Comparison of ENCODE assay signal across 19 cellular contexts in genomic region chr13:78401833-78402232, GRCh38.
"Had no signal": no experiment of that assay in that cellular context is flagged by ENCODE, and none has a peak within 500 bp of the region (broad histone marks: within the 10 kb centered on the region; RNA-seq: fewer than 3 reads in every experiment).

No MANE protein-coding gene starts in this region.

- DNase-seq: activated CD4-positive, alpha-beta T cell treated with anti-CD3 and anti-CD28 coated beads, Interleukin-2, amount 10 ng/mL, durations not matched to agents 7 days and 5 days; activated CD8-positive, alpha-beta memory T cell treated with anti-CD3 and anti-CD28 coated beads, Interleukin-2, amount 10 ng/mL, durations not matched to agents 7 days and 5 days; activated CD8-positive, alpha-beta T cell treated with anti-CD3 and anti-CD28 coated beads for 36 hours; activated gamma-delta T cell treated with Interleukin-2 at 50 U/mL for 16 hours; activated T-cell treated with anti-CD3 and anti-CD28 coated beads for 4 hours; central memory CD4-positive, alpha-beta T cell; dermis blood vessel endothelial cell; effector CD8-positive, alpha-beta T cell; erythroblast; foreskin fibroblast; kidney; left ventricle myocardium inferior; natural killer cell; spleen; stimulated activated CD4-positive, alpha-beta T cell treated with anti-CD3 and anti-CD28 coated beads, Interleukin-4, amount 100 ng/mL, for 1 hour; stimulated activated naive CD4-positive, alpha-beta T cell treated with Interleukin-2 at 50 U/mL for 16 hours had no signal

- ATAC-seq: activated CD4-positive, CD25-positive, alpha-beta regulatory T cell treated with anti-CD3 and anti-CD28 coated beads, Interleukin-2, amount 50 U/mL, for 24 hours; activated CD8-positive, alpha-beta memory T cell treated with anti-CD3 and anti-CD28 coated beads, Interleukin-2, amount 10 ng/mL, durations not matched to agents 7 days and 5 days; activated CD8-positive, alpha-beta T cell treated with anti-CD3 and anti-CD28 coated beads for 36 hours; natural killer cell had no signal

- H3K27me3 ChIP-seq: spleen, vagina had no signal

- H3K4me1 ChIP-seq: left ventricle myocardium inferior, spleen, vagina had no signal

- H3K27ac ChIP-seq: left ventricle myocardium inferior, spleen, thoracic aorta, vagina had no signal

- H3K9me3 ChIP-seq: thoracic aorta, vagina had no signal

- H3K36me3 ChIP-seq: left ventricle myocardium inferior, spleen, thoracic aorta, vagina had no signal

- H3K4me3 ChIP-seq: left ventricle myocardium inferior, spleen, thoracic aorta, vagina had no signal
